Comparison of ENCODE assay signal across 8 cellular contexts in genomic region chr15:74616020-74616939, GRCh38. TPM values are rescaled to one million over a fixed set of nuclear protein-coding genes. Genes with fewer than 3 reads are reported as not detected.
DNase-seq lines count a peak whose midpoint lies in the region; ATAC-seq and TF ChIP-seq lines count a peak whose summit lies in the region.

No MANE protein-coding gene starts in this region.

- in situ Hi-C loops in astrocyte of the spinal cord (cut with HindIII; ENCODE audit: low sequenced_read_pairs): no loop called here

- H3K9ac ChIP-seq in iPS-15b (ENCODE audit: low read depth, low read length) (peak overlapping the region; percentile 94), skeletal muscle tissue (ENCODE audit: low read depth in 1 of 3, low read length in 3 of 3) (peak overlapping the region; percentile 99 to 100 (median 100))

- peak overlapping the region; percentile 99 for H3K27ac ChIP-seq in skeletal muscle tissue (ENCODE audit: low read depth, low read length)

- DNase-seq in GM12864 (ENCODE audit: low read depth): no peak
- DNase-seq in HT-29 (ENCODE audit: low spot score): peak; percentile 83
- peak; percentile 32 for DNase-seq in T-helper 2 cell treated with Interferon-gamma antibody and Interleukin-4, amounts not matched to agents 5 μg/mL and 100 μg/mL, for 36 hours (ENCODE audit: low spot score)
- DNase-seq in astrocyte of the spinal cord (ENCODE audit: low read depth, low spot score): peak; percentile 48
- DNase-seq in OCI-M2 (lab: John Stamatoyannopoulos, UW; ENCODE audit: unreplicated experiment): no peak

- TF ChIP-seq CTCF in GM12864 (IDR thresholded peaks at IDR 0.05; ENCODE audit: low read depth, low read length, missing control alignments): no peak
- no peak for TF ChIP-seq CTCF in astrocyte of the spinal cord (IDR thresholded peaks at IDR 0.05; ENCODE audit: low read depth, low read length)

- peak overlapping the region; percentile 89 for H3K27ac Mint-ChIP-seq in T-helper 2 cell treated with Interferon-gamma antibody and Interleukin-4, amounts not matched to agents 5 μg/mL and 100 μg/mL, for 36 hours

- no peak for ATAC-seq in HG02798 (IDR thresholded peaks at IDR 0.05; ENCODE audit: poor library complexity, unreplicated experiment)

- H3K9me3 ChIP-seq in iPS-15b (ENCODE audit: control insufficient read depth, insufficient read depth, low read length) (no peaks in the 10 kb centered on the region), skeletal muscle tissue (ENCODE audit: control insufficient read depth in 3 of 3, low read length in 3 of 3) (no peaks in the 10 kb centered on the region)

- H3K4me1 ChIP-seq in iPS-15b (ENCODE audit: control insufficient read depth, insufficient read depth, low read length) (peaks cover 4% of the 10 kb centered on the region), skeletal muscle tissue (ENCODE audit: control insufficient read depth in 3 of 3, insufficient read depth in 3 of 3, low read length in 3 of 3) (peaks cover 46 to 58% (median 54%) of the 10 kb centered on the region in 3 donors)

- no peaks in the 10 kb centered on the region for H3K9me3 Mint-ChIP-seq in T-helper 2 cell treated with Interferon-gamma antibody and Interleukin-4, amounts not matched to agents 5 μg/mL and 100 μg/mL, for 36 hours

- peaks cover 27% of the 10 kb centered on the region for H3K4me1 Mint-ChIP-seq in T-helper 2 cell treated with Interferon-gamma antibody and Interleukin-4, amounts not matched to agents 5 μg/mL and 100 μg/mL, for 36 hours (ENCODE audit: low read depth)

- H3K36me3 ChIP-seq in iPS-15b (ENCODE audit: control insufficient read depth, insufficient read depth, low read length) (peaks cover 19% of the 10 kb centered on the region), skeletal muscle tissue (ENCODE audit: control insufficient read depth in 3 of 3, insufficient read depth in 3 of 3, low read length in 3 of 3) (peaks cover 22 to 29% (median 24%) of the 10 kb centered on the region in 3 donors)

- H3K36me3 Mint-ChIP-seq in T-helper 2 cell treated with Interferon-gamma antibody and Interleukin-4, amounts not matched to agents 5 μg/mL and 100 μg/mL, for 36 hours (ENCODE audit: low read depth): peaks cover 26% of the 10 kb centered on the region

- H3K4me3 ChIP-seq in GM12864 (ENCODE audit: low read depth, low read length) (peak overlapping the region; percentile 85), astrocyte of the spinal cord (ENCODE audit: low read depth, low read length) (peak overlapping the region; percentile 100), iPS-15b (ENCODE audit: low read depth, low read length) (peak overlapping the region; percentile 91), skeletal muscle tissue (ENCODE audit: low read length in 3 of 3) (peak overlapping the region; percentile 95 to 97 (median 96))

- no peaks in the 10 kb centered on the region for H3K27me3 Mint-ChIP-seq in T-helper 2 cell treated with Interferon-gamma antibody and Interleukin-4, amounts not matched to agents 5 μg/mL and 100 μg/mL, for 36 hours (ENCODE audit: low read depth)

- H3K4me3 Mint-ChIP-seq in T-helper 2 cell treated with Interferon-gamma antibody and Interleukin-4, amounts not matched to agents 5 μg/mL and 100 μg/mL, for 36 hours: peak overlapping the region; percentile 93

- H3K27me3 ChIP-seq in iPS-15b (ENCODE audit: control insufficient read depth, insufficient read depth, low read length) (peaks cover 11% of the 10 kb centered on the region), skeletal muscle tissue (ENCODE audit: control insufficient read depth in 3 of 3, insufficient read depth in 3 of 3, low read length in 3 of 3) (no peaks in the 10 kb centered on the region)

RNA-seq across cellular contexts. Expression of gene CLK3, which starts 0.6 kb away (rescaled TPM):
- total RNA-seq in HT-29 (2014; rRNA removed; shearing (Covaris generic)): 94.7 and 115 TPM in 2 replicates
- total RNA-seq in skeletal muscle tissue: 24.0 TPM

Comparison
In these comparisons a context has a peak if more than half of its experiments do, and no peak if none do; other contexts are left out.
1. DNase-seq: peak in HT-29 (single experiment), T-helper 2 cell treated with Interferon-gamma antibody and Interleukin-4, amounts not matched to agents 5 μg/mL and 100 μg/mL, for 36 hours (single experiment) and astrocyte of the spinal cord (single experiment); none in GM12864 (single experiment) and OCI-M2 (single experiment).
2. Peak in every context shown above with its lines, with median percentiles within 50 percentile points of each other: H3K4me3 ChIP-seq.